20 cellular contexts compared by ENCODE assay signal in genomic region chr5:116467444-116467843, GRCh38.
DNase-seq lines count a peak whose midpoint lies in the region; ATAC-seq, FAIRE-seq and TF ChIP-seq lines count a peak whose summit lies in the region.
"Had no signal": no experiment of that assay in that cellular context is flagged by ENCODE, and none has a peak within 500 bp of the region (broad histone marks: within the 10 kb centered on the region; RNA-seq: fewer than 3 reads in every experiment).

No MANE protein-coding gene starts in this region.

- H3K36me3 ChIP-seq in BLaER1 treated with 17β-estradiol and CSF1 and Interleukin-3, amounts not matched to agents 10 nM and 100 nM: peaks cover 0 to 10% (median 0%) of the 10 kb centered on the region in 11 experiments; a peak in 3 of 22 replicates
- H3K36me3 ChIP-seq in mesendoderm (ENCODE audit: control insufficient read depth, insufficient read depth, low read length) (peaks cover 7% of the 10 kb centered on the region), stomach smooth muscle (ENCODE audit: control insufficient read depth in 2 of 2, insufficient read depth in 2 of 2, low read length in 2 of 2) (peaks cover 10 to 16% of the 10 kb centered on the region in 2 donors)

- H4K20me1 ChIP-seq in BLaER1 treated with 17β-estradiol and CSF1 and Interleukin-3, amounts not matched to agents 10 nM and 100 nM: no peaks in the 10 kb centered on the region

- no peak for FAIRE-seq in frontal cortex (lab: Jason Lieb, UNC)
- FAIRE-seq: D721Med, G401.6, GM12891 had no signal

- H2BK15ac ChIP-seq in mesendoderm (replicated peaks; ENCODE audit: low read depth): no peak overlapping the region

- no peak overlapping the region for H3K18ac ChIP-seq in mesendoderm (ENCODE audit: low read length)

- TF ChIP-seq CTCF in CD14-positive monocyte (IDR thresholded peaks at IDR 0.05): no peak

- H3K4me1 Mint-ChIP-seq in CD14-positive monocyte: no peaks in the 10 kb centered on the region
- H3K4me1 Mint-ChIP-seq: CD4-positive, alpha-beta memory T cell; IgD-negative memory B cell had no signal

- peaks cover 13 to 21% (median 17%) of the 10 kb centered on the region in 11 experiments for H3K9me3 ChIP-seq in BLaER1 treated with 17β-estradiol and CSF1 and Interleukin-3, amounts not matched to agents 10 nM and 100 nM (replicated peaks in 1 of 11)
- no peaks in the 10 kb centered on the region for H3K9me3 ChIP-seq in stomach smooth muscle (ENCODE audit: control insufficient read depth in 2 of 2, low read length in 2 of 2)

- DNase-seq in mesendoderm: peak; percentile 43
- DNase-seq in CD14-positive monocyte (ENCODE audit: low spot score): no peak
- no peak for DNase-seq in frontal cortex (ENCODE audit: low spot score in 2 of 2)
- DNase-seq in GM19240 (ENCODE audit: insufficient read length, low spot score): no peak
- DNase-seq: 8988T; AML-193; CD4-positive, alpha-beta memory T cell; COR-L47; DMS153; DMS79 treated with DMSO at 0.1 percent for 48 hours; EL had no signal

- H3K9me3 Mint-ChIP-seq in CD14-positive monocyte: peaks cover 0 to 16% (median 6%) of the 10 kb centered on the region in 7 donors

- no peak overlapping the region for H2AK5ac ChIP-seq in mesendoderm (ENCODE audit: low read length)

- peak overlapping the region in 1 of 7 donors; percentile 28 for H3K27ac Mint-ChIP-seq in CD14-positive monocyte
- H3K27ac Mint-ChIP-seq: CD4-positive, alpha-beta memory T cell; IgD-negative memory B cell had no signal

- H3K36me3 Mint-ChIP-seq in CD14-positive monocyte: peaks cover 2 to 5% of the 10 kb centered on the region in 2 donors

- H3K4ac ChIP-seq in mesendoderm (ENCODE audit: low read depth, low read length): no peak overlapping the region

- H3K4me1 ChIP-seq in BLaER1 treated with 17β-estradiol and CSF1 and Interleukin-3, amounts not matched to agents 10 nM and 100 nM: peaks cover 13 to 55% (median 27%) of the 10 kb centered on the region in 10 experiments; a peak in 19 of 20 replicates
- no peaks in the 10 kb centered on the region for H3K4me1 ChIP-seq in mesendoderm (ENCODE audit: control insufficient read depth, low read depth, low read length)
- peaks cover 7% of the 10 kb centered on the region for H3K4me1 ChIP-seq in stomach smooth muscle (ENCODE audit: control insufficient read depth, insufficient read depth, low read length)

- no peak for ATAC-seq in HG03095 (IDR thresholded peaks at IDR 0.05; ENCODE audit: unreplicated experiment)
- ATAC-seq: HCT116 had no signal

- WGBS in mesendoderm (ENCODE audit: extremely low coverage, insufficient coverage, low lambda C conversion rate): no CpG with 5 or more reads among the region's 6 CpGs

- 0 out of 20 replicates have a peak overlapping the region, but pooled peaks of 1 of the 10 experiments have one; percentile 1 for H3K4me3 ChIP-seq in BLaER1 treated with 17β-estradiol and CSF1 and Interleukin-3, amounts not matched to agents 10 nM and 100 nM
- no peak overlapping the region for H3K4me3 ChIP-seq in mesendoderm (ENCODE audit: low read length)
- no peak overlapping the region for H3K4me3 ChIP-seq in stomach smooth muscle (ENCODE audit: low read length in 2 of 2)

- H3K9ac ChIP-seq in BLaER1 treated with 17β-estradiol and CSF1 and Interleukin-3, amounts not matched to agents 10 nM and 100 nM: 0 out of 22 replicates have a peak overlapping the region, but pooled peaks of 1 of the 11 experiments have one; percentile 32
- H3K9ac ChIP-seq in mesendoderm (ENCODE audit: low read length) (no peak overlapping the region), stomach smooth muscle (ENCODE audit: low read length in 2 of 2) (no peak overlapping the region)

- no peak overlapping the region for H3K56ac ChIP-seq in mesendoderm (ENCODE audit: low read length)

- no peak overlapping the region for H4K5ac ChIP-seq in mesendoderm (ENCODE audit: low read length)

- peak overlapping the region in 4 of 11 experiments; percentile 35 to 58 (median 53); a peak in 7 of 22 replicates for H3K27ac ChIP-seq in BLaER1 treated with 17β-estradiol and CSF1 and Interleukin-3, amounts not matched to agents 10 nM and 100 nM
- H3K27ac ChIP-seq in cingulate gyrus (ENCODE audit: low read depth, low read length) (peak overlapping the region; percentile 58), mesendoderm (ENCODE audit: low read depth, low read length) (no peak overlapping the region), stomach smooth muscle (ENCODE audit: low read length) (peak overlapping the region; percentile 3)

- no peak overlapping the region for H3K4me3 Mint-ChIP-seq in CD14-positive monocyte
- H3K4me3 Mint-ChIP-seq: CD4-positive, alpha-beta memory T cell; IgD-negative memory B cell had no signal

- no peak overlapping the region for H4K8ac ChIP-seq in mesendoderm (ENCODE audit: low read depth, low read length)

- intact Hi-C loops in CD14-positive monocyte (cut with micrococcal nuclease): no loop called here

- H2BK5ac ChIP-seq in mesendoderm (ENCODE audit: low read length): no peak overlapping the region

- H3K27me3 ChIP-seq in BLaER1 treated with 17β-estradiol and CSF1 and Interleukin-3, amounts not matched to agents 10 nM and 100 nM: no peaks in the 10 kb centered on the region
- H3K27me3 ChIP-seq in mesendoderm (ENCODE audit: insufficient read depth, low read length, poor library complexity) (no peaks in the 10 kb centered on the region), stomach smooth muscle (ENCODE audit: control insufficient read depth in 1 of 2, insufficient read depth in 2 of 2, low read length in 2 of 2) (no peaks in the 10 kb centered on the region)

- peaks cover 0 to 1% (median 0%) of the 10 kb centered on the region in 3 donors for H3K27me3 Mint-ChIP-seq in CD14-positive monocyte (ENCODE audit: low read depth in 3 of 3)
- H3K27me3 Mint-ChIP-seq: CD4-positive, alpha-beta memory T cell; IgD-negative memory B cell had no signal

- no peak overlapping the region for H2BK120ac ChIP-seq in mesendoderm (ENCODE audit: low read depth, low read length)

- no peaks in the 10 kb centered on the region for H3K79me2 ChIP-seq in mesendoderm (ENCODE audit: control insufficient read depth, insufficient read depth, low read length)

- no peaks in the 10 kb centered on the region for H3K79me1 ChIP-seq in mesendoderm (ENCODE audit: low read length)

- no peak overlapping the region for H3K23ac ChIP-seq in mesendoderm (ENCODE audit: low read length)

- peak overlapping the region in 9 of 11 experiments; percentile 28 to 79 (median 64); a peak in 17 of 22 replicates for H3K4me2 ChIP-seq in BLaER1 treated with 17β-estradiol and CSF1 and Interleukin-3, amounts not matched to agents 10 nM and 100 nM
- no peak overlapping the region for H3K4me2 ChIP-seq in mesendoderm (ENCODE audit: low read length)
